ENCODE assay signal across 8 cellular contexts in the genomic region with DNA sequence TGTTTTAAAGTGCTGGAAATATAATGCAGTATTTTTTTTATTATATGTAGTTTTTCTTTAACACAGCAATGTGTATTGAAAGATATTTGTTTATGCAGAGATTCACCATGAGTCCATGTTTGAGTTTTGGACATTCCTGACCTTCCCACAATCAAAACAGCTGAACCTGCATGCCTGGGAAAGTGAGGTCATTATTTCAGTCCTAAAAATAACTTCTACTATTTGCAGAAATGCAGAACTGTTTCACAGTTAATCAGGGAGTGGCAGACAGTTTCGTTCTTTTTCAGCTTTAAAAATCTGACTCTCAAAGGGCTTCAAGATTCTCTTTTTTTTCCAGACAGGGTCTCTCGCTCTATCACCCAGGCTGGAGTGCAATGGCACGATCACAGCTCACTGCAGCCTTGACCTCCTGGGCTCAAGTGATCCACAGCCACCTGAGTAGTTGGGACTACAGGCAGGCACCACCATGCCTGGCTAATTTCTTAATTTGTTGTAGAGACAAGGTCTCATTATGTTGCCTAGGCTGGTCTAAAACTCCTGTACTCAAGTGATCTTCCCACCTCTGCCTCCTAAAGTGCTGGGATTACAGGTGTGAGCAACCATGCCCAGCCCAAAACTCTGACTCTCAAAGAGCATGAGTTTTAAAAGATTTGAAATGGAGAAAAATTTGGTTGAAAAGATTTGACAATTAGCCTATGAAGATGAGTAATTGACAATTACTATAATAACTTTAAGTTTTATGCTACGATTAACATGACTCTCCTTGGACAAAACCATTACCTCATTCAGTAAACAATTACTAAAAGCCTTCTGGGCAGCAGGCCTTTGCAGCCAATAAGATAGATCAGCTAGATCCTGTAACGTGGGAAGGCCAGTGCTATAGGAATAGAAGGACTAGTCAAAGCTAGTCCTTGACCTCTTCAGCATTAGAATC. TPM values are rescaled to one million over a fixed set of nuclear protein-coding genes. Genes with fewer than 3 reads are reported as not detected.
DNase-seq lines count a peak whose midpoint lies in the region; ATAC-seq and TF ChIP-seq lines count a peak whose summit lies in the region.

No MANE protein-coding gene starts in this region.

- H3K4me3 ChIP-seq in Peyer's patch (no peak overlapping the region), fibroblast of mammary gland (ENCODE audit: control insufficient read depth, low read depth, low read length) (no peak overlapping the region), gastrocnemius medialis (peak overlapping the region in 1 of 4 donors; percentile 22), testis (no peak overlapping the region)

- intact Hi-C loops in gastrocnemius medialis (cut with DNase I; ENCODE audit: low total_unique reads) (loop anchor here (10.0 kb wide), 1 partner anchor 602 kb away; the partner anchor contains the start of gene SMCHD1), testis (cut with DNase I; ENCODE audit: low total_unique reads) (no loop called here)

- H3K9me3 ChIP-seq in Peyer's patch = no peaks in the 10 kb centered on the region
- no peaks in the 10 kb centered on the region for H3K9me3 ChIP-seq in gastrocnemius medialis
- no peaks in the 10 kb centered on the region for H3K9me3 ChIP-seq in testis

- TF ChIP-seq CTCF in Peyer's patch (IDR thresholded peaks at IDR 0.05) (no peak), fibroblast of mammary gland (conservative IDR thresholded peaks at IDR 0.05; ENCODE audit: control insufficient read depth, insufficient read depth, low read depth, low read length) (no peak), gastrocnemius medialis (IDR thresholded peaks at IDR 0.05 in 4 of 5, conservative IDR thresholded peaks at IDR 0.05 in 1 of 5) (no peak), testis (IDR thresholded peaks at IDR 0.05) (no peak)

- H3K4me1 ChIP-seq in Peyer's patch = peaks cover 0 to 11% (median 5%) of the 10 kb centered on the region in 4 donors
- H3K4me1 ChIP-seq in gastrocnemius medialis = peaks cover 75 to 90% of the 10 kb centered on the region in 2 donors
- H3K4me1 ChIP-seq in testis = peaks cover 14% of the 10 kb centered on the region

- ATAC-seq in GM18858 (IDR thresholded peaks at IDR 0.05; ENCODE audit: unreplicated experiment) (peak; percentile 36), gastrocnemius medialis (no peak), GM21515 (IDR thresholded peaks at IDR 0.05; ENCODE audit: unreplicated experiment) (no peak), GM21526 (IDR thresholded peaks at IDR 0.05; ENCODE audit: low FRiP score, unreplicated experiment) (no peak)

- 51 to 65% methylated on average over 5 of the region's 5 CpGs for WGBS in testis, 2 donors

- peak overlapping the region in 3 of 4 donors; percentile 28 to 51 (median 31) for H3K27ac ChIP-seq in Peyer's patch
- peak overlapping the region; percentile 99 for H3K27ac ChIP-seq in gastrocnemius medialis
- peak overlapping the region in 1 of 2 donors; percentile 57 for H3K27ac ChIP-seq in testis

- H3K27me3 ChIP-seq in Peyer's patch (no peaks in the 10 kb centered on the region), gastrocnemius medialis (no peaks in the 10 kb centered on the region), testis (no peaks in the 10 kb centered on the region)

- H3K36me3 ChIP-seq in Peyer's patch (peaks cover 0 to 57% (median 0%) of the 10 kb centered on the region in 3 donors), gastrocnemius medialis (peaks cover 2 to 55% of the 10 kb centered on the region in 2 donors), testis (ENCODE audit: low read depth, missing control alignments) (no peaks in the 10 kb centered on the region)

- in situ Hi-C loops in gastrocnemius medialis (cut with MboI; ENCODE audit: low sequenced_read_pairs in 4 of 4) = loop anchor here in 1 of 4 donors (25.0 kb wide), 1 partner anchor 695 kb away; the partner anchor contains the start of genes METTL4 and NDC80

- no peak for TF ChIP-seq POLR2A in Peyer's patch (IDR thresholded peaks at IDR 0.05)
- no peak for TF ChIP-seq POLR2A in gastrocnemius medialis (IDR thresholded peaks at IDR 0.05)
- TF ChIP-seq POLR2A in testis (IDR thresholded peaks at IDR 0.05) = no peak

- DNase-seq in Peyer's patch (no peak), fibroblast of mammary gland (ENCODE audit: low read depth) (peak; percentile 40), gastrocnemius medialis (no peak), testis (no peak), NCI-H82 (lab: John Stamatoyannopoulos, UW) (no peak)

RNA-seq across cellular contexts. Expression of gene MYL12B, which starts 5.0 kb away (rescaled TPM):
- total RNA-seq in Peyer's patch (100 to 1,000 TPM; 246 to 511 (median 369) TPM), gastrocnemius medialis (100 to 1,000 TPM; 100 to 293 (median 185) TPM), testis (100 to 1,000 TPM; 215 to 255 TPM)
- 372 TPM for polyA plus RNA-seq in testis (ENCODE audit: insufficient read depth, low read depth, low replicate concordance)

RNA-seq across cellular contexts. Expression of gene MYL12A, which starts 9.4 kb away (rescaled TPM):
- total RNA-seq in Peyer's patch = 100 to 1,000 TPM; 256 to 401 (median 312) TPM
- 1,000 to 10,000 TPM in 2 of 4 donors, 100 to 1,000 TPM in 2; 526 to 2,307 (median 1,474) TPM for total RNA-seq in gastrocnemius medialis
- 100 to 1,000 TPM; 148 to 177 TPM for total RNA-seq in testis
- polyA plus RNA-seq in testis (ENCODE audit: insufficient read depth, low read depth, low replicate concordance) = 219 TPM

RNA-seq across cellular contexts. Expression of gene MYOM1, which starts 37.2 kb away (rescaled TPM):
- total RNA-seq in Peyer's patch = 10 to 100 TPM in 1 of 4 donors, 1 to 10 TPM in 3; 1.3 to 29.7 (median 3.1) TPM
- total RNA-seq in gastrocnemius medialis = 100 to 1,000 TPM; 245 to 307 (median 273) TPM
- total RNA-seq in testis = 10 to 100 TPM in 1 of 2 donors, 1 to 10 TPM in 1; 9.1 to 19.9 TPM
- polyA plus RNA-seq in testis (ENCODE audit: insufficient read depth, low read depth, low replicate concordance) = 16.9 TPM

Comparison
In these comparisons a context has a peak if more than half of its experiments do, and no peak if none do; other contexts are left out.
1. RNA of gene MYOM1, which starts 37.2 kb away (total RNA-seq): 245 to 307 TPM in gastrocnemius medialis; 9.1 to 19.9 TPM in testis and 1.3 to 29.7 TPM in Peyer's patch; every median in the first group is over 4 times any median in the second.